In the genomic region with DNA sequence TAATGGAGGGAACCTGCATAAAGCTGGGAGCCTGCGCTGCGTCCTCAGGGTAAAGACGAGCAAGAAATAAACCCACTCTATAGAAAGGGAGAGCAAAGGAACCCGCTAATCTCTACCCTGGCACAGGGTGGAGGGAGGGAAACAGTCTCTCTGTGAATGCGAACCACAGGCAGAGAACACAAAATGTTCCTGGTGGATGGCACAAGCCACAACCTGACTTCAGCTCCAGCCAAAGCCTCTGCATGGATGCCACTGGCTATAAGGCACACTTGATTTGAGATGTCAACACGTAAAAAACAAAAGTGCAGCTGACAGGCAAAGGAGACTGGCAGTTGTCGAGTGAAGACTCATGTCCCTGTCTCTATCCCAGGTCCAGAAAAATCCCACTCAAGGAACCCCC, we compare ENCODE assay signal across 2 cellular contexts.
TF ChIP-seq lines count a peak whose summit lies in the region.

No MANE protein-coding gene starts in this region.

TF ChIP-seq in GM23338, 12 proteins besides CTCF, POLR2A, EP300 and RAD21 (continues in another document):
- TF ChIP-seq, protein P1, sequence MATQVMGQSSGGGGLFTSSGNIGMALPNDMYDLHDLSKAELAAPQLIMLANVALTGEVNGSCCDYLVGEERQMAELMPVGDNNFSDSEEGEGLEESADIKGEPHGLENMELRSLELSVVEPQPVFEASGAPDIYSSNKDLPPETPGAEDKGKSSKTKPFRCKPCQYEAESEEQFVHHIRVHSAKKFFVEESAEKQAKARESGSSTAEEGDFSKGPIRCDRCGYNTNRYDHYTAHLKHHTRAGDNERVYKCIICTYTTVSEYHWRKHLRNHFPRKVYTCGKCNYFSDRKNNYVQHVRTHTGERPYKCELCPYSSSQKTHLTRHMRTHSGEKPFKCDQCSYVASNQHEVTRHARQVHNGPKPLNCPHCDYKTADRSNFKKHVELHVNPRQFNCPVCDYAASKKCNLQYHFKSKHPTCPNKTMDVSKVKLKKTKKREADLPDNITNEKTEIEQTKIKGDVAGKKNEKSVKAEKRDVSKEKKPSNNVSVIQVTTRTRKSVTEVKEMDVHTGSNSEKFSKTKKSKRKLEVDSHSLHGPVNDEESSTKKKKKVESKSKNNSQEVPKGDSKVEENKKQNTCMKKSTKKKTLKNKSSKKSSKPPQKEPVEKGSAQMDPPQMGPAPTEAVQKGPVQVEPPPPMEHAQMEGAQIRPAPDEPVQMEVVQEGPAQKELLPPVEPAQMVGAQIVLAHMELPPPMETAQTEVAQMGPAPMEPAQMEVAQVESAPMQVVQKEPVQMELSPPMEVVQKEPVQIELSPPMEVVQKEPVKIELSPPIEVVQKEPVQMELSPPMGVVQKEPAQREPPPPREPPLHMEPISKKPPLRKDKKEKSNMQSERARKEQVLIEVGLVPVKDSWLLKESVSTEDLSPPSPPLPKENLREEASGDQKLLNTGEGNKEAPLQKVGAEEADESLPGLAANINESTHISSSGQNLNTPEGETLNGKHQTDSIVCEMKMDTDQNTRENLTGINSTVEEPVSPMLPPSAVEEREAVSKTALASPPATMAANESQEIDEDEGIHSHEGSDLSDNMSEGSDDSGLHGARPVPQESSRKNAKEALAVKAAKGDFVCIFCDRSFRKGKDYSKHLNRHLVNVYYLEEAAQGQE (IDR thresholded peaks at IDR 0.05; ENCODE audit: unreplicated experiment) = no peak
- TF ChIP-seq ZNF331 (CRISPR knock-in tag; IDR thresholded peaks at IDR 0.05; ENCODE audit: low read depth) = no peak
- no peak for TF ChIP-seq POLR2AphosphoS5 (IDR thresholded peaks at IDR 0.05; ENCODE audit: low read depth)
- no peak for TF ChIP-seq EZH2phosphoT487 (IDR thresholded peaks at IDR 0.05; ENCODE audit: unreplicated experiment)
- TF ChIP-seq CREB1 (CRISPR knock-in tag; IDR thresholded peaks at IDR 0.05; ENCODE audit: low read depth) = no peak
- TF ChIP-seq STAT1 (IDR thresholded peaks at IDR 0.05; ENCODE audit: unreplicated experiment) = no peak
- no peak for TF ChIP-seq ZNF114 (CRISPR knock-in tag; IDR thresholded peaks at IDR 0.05)
- TF ChIP-seq NANOG (IDR thresholded peaks at IDR 0.05; ENCODE audit: borderline replicate concordance) = no peak
- TF ChIP-seq ZNF462 (CRISPR knock-in tag; IDR thresholded peaks at IDR 0.05) = no peak
- TF ChIP-seq EZH2 (IDR thresholded peaks at IDR 0.05; ENCODE audit: low read depth, unreplicated experiment) = no peak

TF ChIP-seq in H1, 55 proteins besides CTCF, POLR2A, EP300 and RAD21:
- no peak for TF ChIP-seq NRF1 (IDR thresholded peaks at IDR 0.05; ENCODE audit: low read depth, low read length)
- no peak for TF ChIP-seq CTBP2 (IDR thresholded peaks at IDR 0.05; ENCODE audit: borderline replicate concordance, insufficient read depth, insufficient read length, low read length)
- TF ChIP-seq CREB1 (IDR thresholded peaks at IDR 0.05) = no peak
- no peak for TF ChIP-seq JUN (IDR thresholded peaks at IDR 0.05; ENCODE audit: low read depth, low read length)
- TF ChIP-seq KDM5A (IDR thresholded peaks at IDR 0.05; ENCODE audit: low read length) = no peak
- TF ChIP-seq RNF2 (IDR thresholded peaks at IDR 0.05; ENCODE audit: borderline replicate concordance, low read depth, low read length, missing control alignments, poor library complexity, severe bottlenecking) = no peak
